ENCODE assay signal across 1 cellular context in genomic region chr3:37862219-37862711, GRCh38.
TF ChIP-seq lines count a peak whose summit lies in the region.

No MANE protein-coding gene starts in this region.

TF ChIP-seq in HEK293, 187 proteins besides CTCF, POLR2A, EP300 and RAD21 (continued from another document and continues in another):
- TF ChIP-seq, protein P1, sequence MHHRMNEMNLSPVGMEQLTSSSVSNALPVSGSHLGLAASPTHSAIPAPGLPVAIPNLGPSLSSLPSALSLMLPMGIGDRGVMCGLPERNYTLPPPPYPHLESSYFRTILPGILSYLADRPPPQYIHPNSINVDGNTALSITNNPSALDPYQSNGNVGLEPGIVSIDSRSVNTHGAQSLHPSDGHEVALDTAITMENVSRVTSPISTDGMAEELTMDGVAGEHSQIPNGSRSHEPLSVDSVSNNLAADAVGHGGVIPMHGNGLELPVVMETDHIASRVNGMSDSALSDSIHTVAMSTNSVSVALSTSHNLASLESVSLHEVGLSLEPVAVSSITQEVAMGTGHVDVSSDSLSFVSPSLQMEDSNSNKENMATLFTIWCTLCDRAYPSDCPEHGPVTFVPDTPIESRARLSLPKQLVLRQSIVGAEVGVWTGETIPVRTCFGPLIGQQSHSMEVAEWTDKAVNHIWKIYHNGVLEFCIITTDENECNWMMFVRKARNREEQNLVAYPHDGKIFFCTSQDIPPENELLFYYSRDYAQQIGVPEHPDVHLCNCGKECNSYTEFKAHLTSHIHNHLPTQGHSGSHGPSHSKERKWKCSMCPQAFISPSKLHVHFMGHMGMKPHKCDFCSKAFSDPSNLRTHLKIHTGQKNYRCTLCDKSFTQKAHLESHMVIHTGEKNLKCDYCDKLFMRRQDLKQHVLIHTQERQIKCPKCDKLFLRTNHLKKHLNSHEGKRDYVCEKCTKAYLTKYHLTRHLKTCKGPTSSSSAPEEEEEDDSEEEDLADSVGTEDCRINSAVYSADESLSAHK (tag by site-specific recombination; IDR thresholded peaks at IDR 0.05) = no peak
- TF ChIP-seq ZNF394 (tag by site-specific recombination; IDR thresholded peaks at IDR 0.05; ENCODE audit: borderline replicate concordance) (no peak), KLF7 (tag by site-specific recombination; IDR thresholded peaks at IDR 0.05; ENCODE audit: borderline replicate concordance) (no peak), ZNF121 (tag by site-specific recombination; IDR thresholded peaks at IDR 0.05) (no peak), ZNF175 (tag by site-specific recombination; IDR thresholded peaks at IDR 0.05) (no peak), SP3 (tag by site-specific recombination; IDR thresholded peaks at IDR 0.05) (no peak), ZNF654 (tag by site-specific recombination; IDR thresholded peaks at IDR 0.05; ENCODE audit: low read depth) (no peak), ZNF660 (tag by site-specific recombination; IDR thresholded peaks at IDR 0.05) (no peak), ZNF341 (tag by site-specific recombination; IDR thresholded peaks at IDR 0.05; ENCODE audit: low read depth) (no peak), GLI4 (tag by site-specific recombination; IDR thresholded peaks at IDR 0.05) (no peak), MZF1 (tag by site-specific recombination; IDR thresholded peaks at IDR 0.05; ENCODE audit: borderline replicate concordance) (no peak), EGR2 (tag by site-specific recombination; IDR thresholded peaks at IDR 0.05; ENCODE audit: low read depth) (peak; percentile 76), PRDM6 (tag by site-specific recombination; IDR thresholded peaks at IDR 0.05) (no peak), ZSCAN16 (tag by site-specific recombination; IDR thresholded peaks at IDR 0.05) (no peak), ZNF221 (tag by site-specific recombination; IDR thresholded peaks at IDR 0.05; ENCODE audit: borderline replicate concordance) (no peak), GLI2 (tag by site-specific recombination; IDR thresholded peaks at IDR 0.05; ENCODE audit: borderline replicate concordance, low read depth) (no peak), ZNF266 (tag by site-specific recombination; IDR thresholded peaks at IDR 0.05; ENCODE audit: low read depth) (no peak), SETDB1 (IDR thresholded peaks at IDR 0.05; ENCODE audit: insufficient read length, low read length) (no peak), PATZ1 (tag by site-specific recombination; IDR thresholded peaks at IDR 0.05) (peak; percentile 42; the same call in 1 of the 2 replicates), ZNF169 (tag by site-specific recombination; IDR thresholded peaks at IDR 0.05) (no peak), ZNF19 (tag by site-specific recombination; IDR thresholded peaks at IDR 0.05; ENCODE audit: low read depth) (no peak), KLF16 (tag by site-specific recombination; IDR thresholded peaks at IDR 0.05) (peak; percentile 48; the same call in 1 of the 2 replicates), ZNF837 (tag by site-specific recombination; IDR thresholded peaks at IDR 0.05) (no peak), ZNF24 (tag by site-specific recombination; IDR thresholded peaks at IDR 0.05) (no peak), ZSCAN30 (tag by site-specific recombination; IDR thresholded peaks at IDR 0.05) (no peak), BCL11B (tag by site-specific recombination; IDR thresholded peaks at IDR 0.05; ENCODE audit: low read depth) (no peak), ZNF785 (tag by site-specific recombination; IDR thresholded peaks at IDR 0.05) (no peak), ZNF549 (tag by site-specific recombination; IDR thresholded peaks at IDR 0.05) (no peak), ZNF16 (tag by site-specific recombination; IDR thresholded peaks at IDR 0.05; ENCODE audit: low read depth) (no peak), ZNF664 (tag by site-specific recombination; IDR thresholded peaks at IDR 0.05) (no peak), ZBTB17 (tag by site-specific recombination; IDR thresholded peaks at IDR 0.05) (peak; percentile 17; the same call in 1 of the 2 replicates), ZFP37 (tag by site-specific recombination; IDR thresholded peaks at IDR 0.05) (no peak), ZNF629 (tag by site-specific recombination; IDR thresholded peaks at IDR 0.05) (no peak), TRIM28 (IDR thresholded peaks at IDR 0.05; ENCODE audit: borderline replicate concordance, low read length) (no peak), ZNF473 (tag by site-specific recombination; IDR thresholded peaks at IDR 0.05) (no peak), ZNF639 (tag by site-specific recombination; IDR thresholded peaks at IDR 0.05) (no peak), HOXA7 (CRISPR knock-in tag; IDR thresholded peaks at IDR 0.05; ENCODE audit: borderline replicate concordance) (no peak), ZNF76 (tag by site-specific recombination; IDR thresholded peaks at IDR 0.05; ENCODE audit: borderline replicate concordance, low read depth) (no peak), IKZF3 (tag by site-specific recombination; IDR thresholded peaks at IDR 0.05) (no peak), BCL11A (tag by site-specific recombination; IDR thresholded peaks at IDR 0.05; ENCODE audit: low read depth) (no peak), ZNF114 (tag by site-specific recombination; IDR thresholded peaks at IDR 0.05) (no peak), ZNF645 (tag by site-specific recombination; IDR thresholded peaks at IDR 0.05) (no peak), WT1 (tag by site-specific recombination; IDR thresholded peaks at IDR 0.05) (no peak), MYNN (tag by site-specific recombination; IDR thresholded peaks at IDR 0.05; ENCODE audit: borderline replicate concordance) (no peak), ZFP3 (tag by site-specific recombination; IDR thresholded peaks at IDR 0.05; ENCODE audit: low read depth) (no peak), SP7 (tag by site-specific recombination; IDR thresholded peaks at IDR 0.05) (0 out of 2 replicates have a peak, but pooled peaks have one; percentile 16)
- TF ChIP-seq, protein P2, sequence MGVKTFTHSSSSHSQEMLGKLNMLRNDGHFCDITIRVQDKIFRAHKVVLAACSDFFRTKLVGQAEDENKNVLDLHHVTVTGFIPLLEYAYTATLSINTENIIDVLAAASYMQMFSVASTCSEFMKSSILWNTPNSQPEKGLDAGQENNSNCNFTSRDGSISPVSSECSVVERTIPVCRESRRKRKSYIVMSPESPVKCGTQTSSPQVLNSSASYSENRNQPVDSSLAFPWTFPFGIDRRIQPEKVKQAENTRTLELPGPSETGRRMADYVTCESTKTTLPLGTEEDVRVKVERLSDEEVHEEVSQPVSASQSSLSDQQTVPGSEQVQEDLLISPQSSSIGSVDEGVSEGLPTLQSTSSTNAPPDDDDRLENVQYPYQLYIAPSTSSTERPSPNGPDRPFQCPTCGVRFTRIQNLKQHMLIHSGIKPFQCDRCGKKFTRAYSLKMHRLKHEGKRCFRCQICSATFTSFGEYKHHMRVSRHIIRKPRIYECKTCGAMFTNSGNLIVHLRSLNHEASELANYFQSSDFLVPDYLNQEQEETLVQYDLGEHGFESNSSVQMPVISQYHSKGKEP (tag by site-specific recombination; IDR thresholded peaks at IDR 0.05) = no peak
- TF ChIP-seq, protein P3, sequence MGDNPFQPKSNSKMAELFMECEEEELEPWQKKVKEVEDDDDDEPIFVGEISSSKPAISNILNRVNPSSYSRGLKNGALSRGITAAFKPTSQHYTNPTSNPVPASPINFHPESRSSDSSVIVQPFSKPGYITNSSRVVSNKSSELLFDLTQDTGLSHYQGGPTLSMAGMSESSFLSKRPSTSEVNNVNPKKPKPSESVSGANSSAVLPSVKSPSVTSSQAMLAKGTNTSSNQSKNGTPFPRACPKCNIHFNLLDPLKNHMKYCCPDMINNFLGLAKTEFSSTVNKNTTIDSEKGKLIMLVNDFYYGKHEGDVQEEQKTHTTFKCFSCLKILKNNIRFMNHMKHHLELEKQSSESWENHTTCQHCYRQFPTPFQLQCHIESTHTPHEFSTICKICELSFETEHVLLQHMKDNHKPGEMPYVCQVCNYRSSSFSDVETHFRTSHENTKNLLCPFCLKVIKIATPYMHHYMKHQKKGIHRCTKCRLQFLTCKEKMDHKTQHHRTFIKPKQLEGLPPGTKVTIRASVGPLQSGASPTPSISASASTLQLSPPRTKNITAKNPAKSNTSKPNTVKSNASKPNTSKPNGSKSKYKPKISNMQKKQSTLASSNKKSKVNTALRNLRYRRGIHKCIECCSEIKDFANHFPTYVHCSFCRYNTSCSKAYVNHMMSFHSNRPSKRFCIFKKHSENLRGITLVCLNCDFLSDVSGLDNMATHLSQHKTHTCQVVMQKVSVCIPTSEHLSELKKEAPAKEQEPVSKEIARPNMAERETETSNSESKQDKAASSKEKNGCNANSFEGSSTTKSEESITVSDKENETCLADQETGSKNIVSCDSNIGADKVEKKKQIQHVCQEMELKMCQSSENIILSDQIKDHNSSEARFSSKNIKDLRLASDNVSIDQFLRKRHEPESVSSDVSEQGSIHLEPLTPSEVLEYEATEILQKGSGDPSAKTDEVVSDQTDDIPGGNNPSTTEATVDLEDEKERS (tag by site-specific recombination; IDR thresholded peaks at IDR 0.05) = no peak
- TF ChIP-seq, protein P4, sequence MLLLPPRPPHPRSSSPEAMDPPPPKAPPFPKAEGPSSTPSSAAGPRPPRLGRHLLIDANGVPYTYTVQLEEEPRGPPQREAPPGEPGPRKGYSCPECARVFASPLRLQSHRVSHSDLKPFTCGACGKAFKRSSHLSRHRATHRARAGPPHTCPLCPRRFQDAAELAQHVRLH (tag by site-specific recombination; IDR thresholded peaks at IDR 0.05) = no peak
- TF ChIP-seq, protein P5, sequence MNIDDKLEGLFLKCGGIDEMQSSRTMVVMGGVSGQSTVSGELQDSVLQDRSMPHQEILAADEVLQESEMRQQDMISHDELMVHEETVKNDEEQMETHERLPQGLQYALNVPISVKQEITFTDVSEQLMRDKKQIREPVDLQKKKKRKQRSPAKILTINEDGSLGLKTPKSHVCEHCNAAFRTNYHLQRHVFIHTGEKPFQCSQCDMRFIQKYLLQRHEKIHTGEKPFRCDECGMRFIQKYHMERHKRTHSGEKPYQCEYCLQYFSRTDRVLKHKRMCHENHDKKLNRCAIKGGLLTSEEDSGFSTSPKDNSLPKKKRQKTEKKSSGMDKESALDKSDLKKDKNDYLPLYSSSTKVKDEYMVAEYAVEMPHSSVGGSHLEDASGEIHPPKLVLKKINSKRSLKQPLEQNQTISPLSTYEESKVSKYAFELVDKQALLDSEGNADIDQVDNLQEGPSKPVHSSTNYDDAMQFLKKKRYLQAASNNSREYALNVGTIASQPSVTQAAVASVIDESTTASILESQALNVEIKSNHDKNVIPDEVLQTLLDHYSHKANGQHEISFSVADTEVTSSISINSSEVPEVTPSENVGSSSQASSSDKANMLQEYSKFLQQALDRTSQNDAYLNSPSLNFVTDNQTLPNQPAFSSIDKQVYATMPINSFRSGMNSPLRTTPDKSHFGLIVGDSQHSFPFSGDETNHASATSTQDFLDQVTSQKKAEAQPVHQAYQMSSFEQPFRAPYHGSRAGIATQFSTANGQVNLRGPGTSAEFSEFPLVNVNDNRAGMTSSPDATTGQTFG (tag by site-specific recombination; IDR thresholded peaks at IDR 0.05; ENCODE audit: borderline replicate concordance) = no peak
- TF ChIP-seq, protein P6, sequence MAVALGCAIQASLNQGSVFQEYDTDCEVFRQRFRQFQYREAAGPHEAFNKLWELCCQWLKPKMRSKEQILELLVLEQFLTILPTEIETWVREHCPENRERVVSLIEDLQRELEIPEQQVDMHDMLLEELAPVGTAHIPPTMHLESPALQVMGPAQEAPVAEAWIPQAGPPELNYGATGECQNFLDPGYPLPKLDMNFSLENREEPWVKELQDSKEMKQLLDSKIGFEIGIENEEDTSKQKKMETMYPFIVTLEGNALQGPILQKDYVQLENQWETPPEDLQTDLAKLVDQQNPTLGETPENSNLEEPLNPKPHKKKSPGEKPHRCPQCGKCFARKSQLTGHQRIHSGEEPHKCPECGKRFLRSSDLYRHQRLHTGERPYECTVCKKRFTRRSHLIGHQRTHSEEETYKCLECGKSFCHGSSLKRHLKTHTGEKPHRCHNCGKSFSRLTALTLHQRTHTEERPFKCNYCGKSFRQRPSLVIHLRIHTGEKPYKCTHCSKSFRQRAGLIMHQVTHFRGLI (tag by site-specific recombination; IDR thresholded peaks at IDR 0.05) = no peak
